ENCODE assay signal across 8 cellular contexts in genomic region chr16:20774703-20775362, GRCh38. TPM values are rescaled to one million over a fixed set of nuclear protein-coding genes. Genes with fewer than 3 reads are reported as not detected.
DNase-seq lines count a peak whose midpoint lies in the region; TF ChIP-seq lines count a peak whose summit lies in the region.

No MANE protein-coding gene starts in this region.

- H3K9ac ChIP-seq in KMS-11, result no peak overlapping the region

- H3K4me3 Mint-ChIP-seq in activated naive CD4-positive, alpha-beta T cell treated with anti-CD3 and anti-CD28 coated beads, Interleukin-2, amount 10 ng/mL, durations not matched to agents 7 days and 5 days, result no peak overlapping the region

- intact Hi-C loops in left ventricle myocardium inferior (cut with micrococcal nuclease), result no loop called here

- no peaks in the 10 kb centered on the region for H3K79me2 ChIP-seq in KMS-11 (ENCODE audit: insufficient read depth, low read depth)

- no peak overlapping the region for H3K27ac Mint-ChIP-seq in activated naive CD4-positive, alpha-beta T cell treated with anti-CD3 and anti-CD28 coated beads, Interleukin-2, amount 10 ng/mL, durations not matched to agents 7 days and 5 days

- no peaks in the 10 kb centered on the region for H3K4me1 Mint-ChIP-seq in activated naive CD4-positive, alpha-beta T cell treated with anti-CD3 and anti-CD28 coated beads, Interleukin-2, amount 10 ng/mL, durations not matched to agents 7 days and 5 days

- H3K9me3 Mint-ChIP-seq in activated naive CD4-positive, alpha-beta T cell treated with anti-CD3 and anti-CD28 coated beads, Interleukin-2, amount 10 ng/mL, durations not matched to agents 7 days and 5 days, result no peaks in the 10 kb centered on the region

- H3K4me3 ChIP-seq in KMS-11 (IDR thresholded peaks at IDR 0.05; ENCODE audit: insufficient read depth, low read depth, low read length) (no peak overlapping the region), SJSA1 (no peak overlapping the region), left ventricle myocardium inferior (no peak overlapping the region)

- TF ChIP-seq CTCF in KMS-11 (conservative IDR thresholded peaks at IDR 0.05; ENCODE audit: low read depth, low read length), result peak; percentile 61
- peak; percentile 69 for TF ChIP-seq CTCF in left ventricle myocardium inferior (IDR thresholded peaks at IDR 0.05; ENCODE audit: borderline replicate concordance)

- H3K4me1 ChIP-seq in KMS-11 (ENCODE audit: low read depth, poor library complexity, severe bottlenecking) (no peaks in the 10 kb centered on the region), SJSA1 (replicated peaks) (no peaks in the 10 kb centered on the region), left ventricle myocardium inferior (no peaks in the 10 kb centered on the region)

- no peaks in the 10 kb centered on the region for H3K27me3 Mint-ChIP-seq in activated naive CD4-positive, alpha-beta T cell treated with anti-CD3 and anti-CD28 coated beads, Interleukin-2, amount 10 ng/mL, durations not matched to agents 7 days and 5 days

- H3K9me3 ChIP-seq in SJSA1 (replicated peaks), result peaks cover 3% of the 10 kb centered on the region; the same call in 1 of the 2 replicates
- H3K9me3 ChIP-seq in left ventricle myocardium inferior (replicated peaks), result no peaks in the 10 kb centered on the region

- CTCF ChIA-PET in activated naive CD4-positive, alpha-beta T cell treated with anti-CD3 and anti-CD28 coated beads, Interleukin-2, amount 10 ng/mL, durations not matched to agents 7 days and 5 days (lab: Charles Lee), result interaction anchor here (0.6 to 3.8 kb wide), 14 partner anchors 8 to 526 kb away, joined by 3 to 28 read pairs (median 4); partner anchors contain the start of gene ACSM3

- H4K20me1 ChIP-seq in KMS-11 (ENCODE audit: insufficient read depth), result no peaks in the 10 kb centered on the region

- no peaks in the 10 kb centered on the region for H3K36me3 ChIP-seq in KMS-11 (ENCODE audit: insufficient read depth)
- no peaks in the 10 kb centered on the region for H3K36me3 ChIP-seq in SJSA1
- H3K36me3 ChIP-seq in left ventricle myocardium inferior, result peaks cover 3% of the 10 kb centered on the region

- no peaks in the 10 kb centered on the region for H3K36me3 Mint-ChIP-seq in activated naive CD4-positive, alpha-beta T cell treated with anti-CD3 and anti-CD28 coated beads, Interleukin-2, amount 10 ng/mL, durations not matched to agents 7 days and 5 days

- no peak overlapping the region for H3K4me2 ChIP-seq in KMS-11

- DNase-seq in ELR (ENCODE audit: low read depth) (peak; percentile 71), SJSA1 (ENCODE audit: low read depth in 1 of 2, low spot score in 2 of 2) (peak; percentile 23 to 70), left ventricle myocardium inferior (peak; percentile 37), NCI-H187 (lab: John Stamatoyannopoulos, UW) (no peak), kidney glomerular epithelial cell (lab: John Stamatoyannopoulos, UW) (no peak)
- peak; percentile 84 for DNase-seq in activated naive CD4-positive, alpha-beta T cell treated with anti-CD3 and anti-CD28 coated beads, Interleukin-2, amount 10 ng/mL, durations not matched to agents 7 days and 5 days
- peak; percentile 51 to 52 for DNase-seq in stimulated activated CD4-positive, alpha-beta T cell treated with anti-CD3 and anti-CD28 coated beads, Interleukin-15, amount 100 ng/mL, for 48 hours (ENCODE audit: low read depth in 2 of 2)

- H3K27ac ChIP-seq in KMS-11 (no peak overlapping the region), SJSA1 (no peak overlapping the region), left ventricle myocardium inferior (replicated peaks) (no peak overlapping the region)

- no peak overlapping the region for H2AFZ ChIP-seq in KMS-11 (ENCODE audit: low read depth)

- H3K27me3 ChIP-seq in KMS-11 (ENCODE audit: insufficient read depth, low read depth) (no peaks in the 10 kb centered on the region), SJSA1 (replicated peaks) (0 out of 2 replicates have a peak, but pooled peaks cover 3% of the 10 kb centered on the region), left ventricle myocardium inferior (ENCODE audit: low read depth) (no peaks in the 10 kb centered on the region)

RNA-seq across cellular contexts. Expression of gene ACSM3, which starts 11.0 kb away (rescaled TPM):
- 0.18 TPM in 1 of 2 replicates, not detected in the other for total RNA-seq in SJSA1 (2014; rRNA removed; shearing (Covaris generic))
- 10.0 TPM for total RNA-seq in left ventricle myocardium inferior

RNA-seq across cellular contexts. Expression of gene ERI2, which starts 31.4 kb away (rescaled TPM):
- 40.0 and 47.4 TPM in 2 replicates for total RNA-seq in SJSA1 (2014; rRNA removed; shearing (Covaris generic))
- total RNA-seq in left ventricle myocardium inferior, result 9.8 TPM

RNA-seq across cellular contexts. Expression of gene REXO5, which starts 31.5 kb away (rescaled TPM):
- total RNA-seq in SJSA1 (2014; rRNA removed; shearing (Covaris generic)), result 19.7 and 26.2 TPM in 2 replicates
- 5.9 TPM for total RNA-seq in left ventricle myocardium inferior

RNA-seq across cellular contexts. Expression of gene THUMPD1, which starts 33.2 kb away (rescaled TPM):
- 29.2 and 53.4 TPM in 2 replicates for total RNA-seq in SJSA1 (2014; rRNA removed; shearing (Covaris generic))
- total RNA-seq in left ventricle myocardium inferior, result 18.3 TPM

Comparison
In these comparisons a context has a peak if more than half of its experiments do, and no peak if none do; other contexts are left out.
1. DNase-seq: peak in ELR (single experiment), SJSA1 (2 of 2), activated naive CD4-positive, alpha-beta T cell treated with anti-CD3 and anti-CD28 coated beads, Interleukin-2, amount 10 ng/mL, durations not matched to agents 7 days and 5 days (single experiment), left ventricle myocardium inferior (single experiment) and stimulated activated CD4-positive, alpha-beta T cell treated with anti-CD3 and anti-CD28 coated beads, Interleukin-15, amount 100 ng/mL, for 48 hours (2 of 2); none in NCI-H187 (0 of 2) and kidney glomerular epithelial cell (single experiment).